Comparison of ENCODE assay signal across 1 cellular context in genomic region chr16:23858496-23859062, GRCh38.
TF ChIP-seq lines count a peak whose summit lies in the region.

No MANE protein-coding gene starts in this region.

TF ChIP-seq in K562, 482 proteins besides CTCF, POLR2A, EP300 and RAD21 (continued from another document):
- TF ChIP-seq ZNF609 (CRISPR knock-in tag; IDR thresholded peaks at IDR 0.05; ENCODE audit: borderline replicate concordance) = no peak
- 0 out of 2 replicates have a peak, but pooled peaks have one; percentile 22 for TF ChIP-seq RAD51 (IDR thresholded peaks at IDR 0.05; ENCODE audit: borderline replicate concordance, low read depth)
- no peak for TF ChIP-seq TRIM25 (IDR thresholded peaks at IDR 0.05; ENCODE audit: borderline replicate concordance)
- TF ChIP-seq THRB (CRISPR knock-in tag; conservative IDR thresholded peaks at IDR 0.05) = no peak
- peak; percentile 36; the same call in 1 of the 2 replicates for TF ChIP-seq USF1 (CRISPR knock-in tag; IDR thresholded peaks at IDR 0.05)
TF ChIP-seq in K562: peak in this region for 3.
